Comparison of ENCODE assay signal across 12 cellular contexts in genomic region chr7:50317697-50318640, GRCh38. TPM values are rescaled to one million over a fixed set of nuclear protein-coding genes. Genes with fewer than 3 reads are reported as not detected.
DNase-seq lines count a peak whose midpoint lies in the region; ATAC-seq and TF ChIP-seq lines count a peak whose summit lies in the region.
"Had no signal": no experiment of that assay in that cellular context is flagged by ENCODE, and none has a peak within 500 bp of the region (broad histone marks: within the 10 kb centered on the region; RNA-seq: fewer than 3 reads in every experiment).

No MANE protein-coding gene starts in this region.

- ATAC-seq in gastroesophageal sphincter: no peak

- H3K27ac ChIP-seq in thymus (ENCODE audit: low read depth) (peak overlapping the region; percentile 91), gastroesophageal sphincter (no peak overlapping the region)
- H3K27ac ChIP-seq: neural progenitor cell had no signal

- H3K27ac Mint-ChIP-seq in activated CD4-positive, alpha-beta T cell treated with anti-CD3 and anti-CD28 coated beads, Interleukin-2, amount 10 ng/mL, durations not matched to agents 7 days and 5 days: peak overlapping the region; percentile 100
- peak overlapping the region; percentile 80 to 100 (median 93) for H3K27ac Mint-ChIP-seq in IgD-negative memory B cell
- H3K27ac Mint-ChIP-seq in activated naive CD8-positive, alpha-beta T cell treated with anti-CD3 and anti-CD28 coated beads for 36 hours: peak overlapping the region; percentile 97
- H3K27ac Mint-ChIP-seq: neural progenitor cell had no signal

- peaks cover 56% of the 10 kb centered on the region for H3K4me1 ChIP-seq in thymus (ENCODE audit: control insufficient read depth, insufficient read depth, low read length)
- no peaks in the 10 kb centered on the region for H3K4me1 ChIP-seq in gastroesophageal sphincter

- no peaks in the 10 kb centered on the region for H3K9me3 Mint-ChIP-seq in activated CD4-positive, alpha-beta T cell treated with anti-CD3 and anti-CD28 coated beads, Interleukin-2, amount 10 ng/mL, durations not matched to agents 7 days and 5 days
- H3K9me3 Mint-ChIP-seq in IgD-negative memory B cell: no peaks in the 10 kb centered on the region
- H3K9me3 Mint-ChIP-seq in activated naive CD8-positive, alpha-beta T cell treated with anti-CD3 and anti-CD28 coated beads for 36 hours: no peaks in the 10 kb centered on the region
- H3K9me3 Mint-ChIP-seq: neural progenitor cell had no signal

- 45% methylated on average over 16 of the region's 16 CpGs for WGBS in thymus
- WGBS in gastroesophageal sphincter (ENCODE audit: low coverage in 1 of 2), 2 donors: 51 to 61% methylated on average over 6 to 10 of the region's 16 CpGs

- peaks cover 87% of the 10 kb centered on the region for H3K36me3 Mint-ChIP-seq in activated CD4-positive, alpha-beta T cell treated with anti-CD3 and anti-CD28 coated beads, Interleukin-2, amount 10 ng/mL, durations not matched to agents 7 days and 5 days (ENCODE audit: low read depth)
- peaks cover 12% of the 10 kb centered on the region for H3K36me3 Mint-ChIP-seq in IgD-negative memory B cell
- H3K36me3 Mint-ChIP-seq in activated naive CD8-positive, alpha-beta T cell treated with anti-CD3 and anti-CD28 coated beads for 36 hours: peaks cover 84% of the 10 kb centered on the region
- H3K36me3 Mint-ChIP-seq: neural progenitor cell had no signal

- no peak for TF ChIP-seq CTCF in gastroesophageal sphincter (IDR thresholded peaks at IDR 0.05)

- CTCF ChIA-PET in activated CD4-positive, alpha-beta T cell treated with anti-CD3 and anti-CD28 coated beads, Interleukin-2, amount 10 ng/mL, durations not matched to agents 7 days and 5 days (lab: Charles Lee): interaction anchor here (1.0 to 19.7 kb wide), 9 partner anchors 7 to 109 kb away, joined by 3 to 200 read pairs (median 5); no protein-coding TSS in a partner anchor

- H3K9me3 ChIP-seq in thymus (ENCODE audit: control insufficient read depth) (no peaks in the 10 kb centered on the region), gastroesophageal sphincter (no peaks in the 10 kb centered on the region), MG63 (no peaks in the 10 kb centered on the region)
- H3K9me3 ChIP-seq: SK-N-SH had no signal

- no peak for TF ChIP-seq POLR2A in gastroesophageal sphincter (IDR thresholded peaks at IDR 0.05)

- peak overlapping the region; percentile 37 for H3K4me3 ChIP-seq in thymus (ENCODE audit: low read length)
- H3K4me3 ChIP-seq in gastroesophageal sphincter: no peak overlapping the region
- H3K4me3 ChIP-seq in MG63: no peak overlapping the region
- H3K4me3 ChIP-seq: neural progenitor cell had no signal

- H3K27me3 ChIP-seq in thymus (ENCODE audit: control insufficient read depth, insufficient read depth): no peaks in the 10 kb centered on the region
- peaks cover 33% of the 10 kb centered on the region for H3K27me3 ChIP-seq in gastroesophageal sphincter
- peaks cover 14% of the 10 kb centered on the region; the same call in 1 of the 2 replicates for H3K27me3 ChIP-seq in MG63
- H3K27me3 ChIP-seq: neural progenitor cell had no signal

- peak; percentile 52 for DNase-seq in activated CD4-positive, alpha-beta T cell treated with anti-CD3 and anti-CD28 coated beads, Interleukin-2, amount 10 ng/mL, durations not matched to agents 7 days and 5 days
- no peak for DNase-seq in activated CD4-positive, alpha-beta T cell treated with anti-CD3 and anti-CD28 coated beads for 1 hour
- DNase-seq in activated naive CD8-positive, alpha-beta T cell treated with anti-CD3 and anti-CD28 coated beads for 36 hours: no peak
- DNase-seq in SHP77 (lab: John Stamatoyannopoulos, UW) (no peak), MG63 (no peak)
- DNase-seq: SK-N-SH; stimulated activated CD4-positive, alpha-beta T cell treated with anti-CD3 and anti-CD28 coated beads, Interleukin-2, amount 100 ng/mL, for 48 hours had no signal

- peaks cover 96% of the 10 kb centered on the region for H3K4me1 Mint-ChIP-seq in activated CD4-positive, alpha-beta T cell treated with anti-CD3 and anti-CD28 coated beads, Interleukin-2, amount 10 ng/mL, durations not matched to agents 7 days and 5 days
- peaks cover 67 to 81% (median 68%) of the 10 kb centered on the region in 3 donors for H3K4me1 Mint-ChIP-seq in IgD-negative memory B cell
- H3K4me1 Mint-ChIP-seq in activated naive CD8-positive, alpha-beta T cell treated with anti-CD3 and anti-CD28 coated beads for 36 hours: peaks cover 97% of the 10 kb centered on the region

- peak overlapping the region; percentile 97 for H3K4me3 Mint-ChIP-seq in activated CD4-positive, alpha-beta T cell treated with anti-CD3 and anti-CD28 coated beads, Interleukin-2, amount 10 ng/mL, durations not matched to agents 7 days and 5 days
- peak overlapping the region; percentile 51 to 90 (median 76) for H3K4me3 Mint-ChIP-seq in IgD-negative memory B cell
- peak overlapping the region; percentile 72 for H3K4me3 Mint-ChIP-seq in activated naive CD8-positive, alpha-beta T cell treated with anti-CD3 and anti-CD28 coated beads for 36 hours
- H3K4me3 Mint-ChIP-seq: neural progenitor cell had no signal

- peaks cover 25% of the 10 kb centered on the region for H3K36me3 ChIP-seq in thymus (ENCODE audit: control insufficient read depth, insufficient read depth)
- H3K36me3 ChIP-seq in gastroesophageal sphincter: no peaks in the 10 kb centered on the region
- no peaks in the 10 kb centered on the region for H3K36me3 ChIP-seq in MG63
- H3K36me3 ChIP-seq: neural progenitor cell had no signal

- no peak for TF ChIP-seq EP300 in gastroesophageal sphincter (IDR thresholded peaks at IDR 0.05)

- no peaks in the 10 kb centered on the region for H3K27me3 Mint-ChIP-seq in activated CD4-positive, alpha-beta T cell treated with anti-CD3 and anti-CD28 coated beads, Interleukin-2, amount 10 ng/mL, durations not matched to agents 7 days and 5 days
- no peaks in the 10 kb centered on the region for H3K27me3 Mint-ChIP-seq in IgD-negative memory B cell
- no peaks in the 10 kb centered on the region for H3K27me3 Mint-ChIP-seq in activated naive CD8-positive, alpha-beta T cell treated with anti-CD3 and anti-CD28 coated beads for 36 hours

- POLR2A ChIA-PET in activated CD4-positive, alpha-beta T cell treated with anti-CD3 and anti-CD28 coated beads, Interleukin-2, amount 10 ng/mL, durations not matched to agents 7 days and 5 days (lab: Charles Lee): interaction anchor here (0.5 to 1.4 kb wide), 2 partner anchors 11 to 111 kb away, joined by 3 to 4 read pairs; no protein-coding TSS in a partner anchor

RNA-seq across cellular contexts. Expression of gene IKZF1, which starts 13.5 kb away (rescaled TPM):
- 100 to 1,000 TPM; 379 to 406 TPM for total RNA-seq in activated CD4-positive, alpha-beta T cell treated with anti-CD3 and anti-CD28 coated beads, Interleukin-2, amount 10 ng/mL, durations not matched to agents 7 days and 5 days
- polyA plus RNA-seq in IgD-negative memory B cell (213 TPM), thymus (99.0 TPM)
- total RNA-seq in activated naive CD8-positive, alpha-beta T cell treated with anti-CD3 and anti-CD28 coated beads for 36 hours: 100 to 1,000 TPM; 220 to 225 TPM
- 10 to 100 TPM in 1 of 4 donors, 1 to 10 TPM in 3; 2.5 to 14.1 (median 5.9) TPM for total RNA-seq in gastroesophageal sphincter
- total RNA-seq in MG63 (2014; rRNA removed; shearing (Covaris generic); ENCODE audit: low replicate concordance): not detected in 2 replicates
- total RNA-seq: G401 had no signal
- polyA plus RNA-seq: SK-N-SH had no signal

Comparison
In these comparisons a context has a peak if more than half of its experiments do, and no peak if none do; other contexts are left out.
1. RNA of gene IKZF1, which starts 13.5 kb away (total RNA-seq): 379 to 406 TPM in activated CD4-positive, alpha-beta T cell treated with anti-CD3 and anti-CD28 coated beads, Interleukin-2, amount 10 ng/mL, durations not matched to agents 7 days and 5 days and 220 to 225 TPM in activated naive CD8-positive, alpha-beta T cell treated with anti-CD3 and anti-CD28 coated beads for 36 hours; 2.5 to 14.1 TPM in gastroesophageal sphincter and not detected in MG63; every median in the first group is over 10 times any median in the second.
2. Peak in every context shown above with its lines, with median percentiles within 50 percentile points of each other: H3K27ac Mint-ChIP-seq and H3K4me3 Mint-ChIP-seq.